In the genomic region with DNA sequence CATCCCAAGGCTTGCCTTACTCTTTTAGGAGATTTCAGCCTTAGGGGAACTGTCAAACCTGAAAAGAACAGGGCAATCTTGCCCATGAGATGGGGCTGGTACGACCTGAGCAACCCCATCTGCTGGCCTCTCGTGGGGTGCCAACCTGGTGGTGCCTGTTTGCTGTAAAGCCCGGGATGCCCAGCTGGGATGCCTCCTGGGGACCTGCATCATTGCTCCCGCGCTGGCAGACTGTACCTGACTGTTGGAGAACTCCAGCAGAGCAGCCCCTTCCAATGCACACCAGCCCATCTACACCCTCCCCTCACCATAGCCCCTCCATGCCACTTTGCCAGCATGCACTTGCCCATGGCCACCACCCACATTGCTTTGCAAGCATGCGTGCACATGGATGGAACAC, we compare ENCODE assay signal across 18 cellular contexts.
DNase-seq lines count a peak whose midpoint lies in the region; ATAC-seq and TF ChIP-seq lines count a peak whose summit lies in the region.
"Had no signal": no experiment of that assay in that cellular context is flagged by ENCODE, and none has a peak within 500 bp of the region (broad histone marks: within the 10 kb centered on the region; RNA-seq: fewer than 3 reads in every experiment).

No MANE protein-coding gene starts in this region.

- no peak overlapping the region for H3K23ac ChIP-seq in mesenchymal stem cell (ENCODE audit: low read length in 2 of 2)

- no peak overlapping the region for H2BK120ac ChIP-seq in mesenchymal stem cell (ENCODE audit: low read depth, low read length)

- H2AFZ ChIP-seq in mesenchymal stem cell (ENCODE audit: low read depth, low read length): no peak overlapping the region
- H2AFZ ChIP-seq: GM23338 had no signal

- H3K4me3 ChIP-seq in RWPE2 (ENCODE audit: severe bottlenecking) (no peak overlapping the region), mesenchymal stem cell (ENCODE audit: insufficient read depth in 1 of 2, low read depth in 1 of 2, low read length in 2 of 2) (no peak overlapping the region), upper lobe of right lung (no peak overlapping the region), coronary artery (no peak overlapping the region)
- H3K4me3 ChIP-seq: BLaER1 treated with 17β-estradiol and CSF1 and Interleukin-3, amounts not matched to agents 10 nM and 100 nM; GM12878; GM23338 had no signal

- H3K18ac ChIP-seq in mesenchymal stem cell (ENCODE audit: low read depth in 1 of 2, low read length in 2 of 2): no peak overlapping the region

- no peak overlapping the region for H2BK5ac ChIP-seq in mesenchymal stem cell (ENCODE audit: low read depth, low read length, poor library complexity, severe bottlenecking)

- no peaks in the 10 kb centered on the region for H3K79me1 ChIP-seq in mesenchymal stem cell (replicated peaks; ENCODE audit: low read length, poor library complexity, severe bottlenecking)

- TF ChIP-seq CTCF in RWPE2 (IDR thresholded peaks at IDR 0.05; ENCODE audit: poor library complexity, severe bottlenecking) (no peak), upper lobe of right lung (IDR thresholded peaks at IDR 0.05) (no peak), coronary artery (IDR thresholded peaks at IDR 0.05) (no peak)

- H2BK12ac ChIP-seq in mesenchymal stem cell (ENCODE audit: low read length in 2 of 2): no peak overlapping the region

- DNase-seq in 8988T (peak; percentile 11), RWPE2 (ENCODE audit: low spot score) (peak; percentile 59), mesenchymal stem cell (no peak), upper lobe of right lung (no peak), coronary artery (ENCODE audit: low spot score) (no peak), NCI-H1436 treated with DMSO at 0.1 percent for 48 hours (lab: John Stamatoyannopoulos, UW) (no peak), HPDE6-E6E7 (ENCODE audit: extremely low spot score) (no peak)
- DNase-seq: CD8-positive, alpha-beta memory T cell; COR-L47; DMS 273 treated with DMSO at 0.1 percent for 48 hours; DND-41; HFFc6; KG1 had no signal

- no peak for ATAC-seq in RWPE2 (ENCODE audit: low read depth)
- ATAC-seq in upper lobe of right lung: peak; percentile 34
- ATAC-seq: GM12878, GM23338, HCT116, HepG2 had no signal

- H3K27ac ChIP-seq in RWPE2 (ENCODE audit: poor library complexity, severe bottlenecking) (no peak overlapping the region), mesenchymal stem cell (ENCODE audit: low read length, poor library complexity, severe bottlenecking) (no peak overlapping the region), upper lobe of right lung (no peak overlapping the region), coronary artery (no peak overlapping the region)
- H3K27ac ChIP-seq: BLaER1 treated with 17β-estradiol and CSF1 and Interleukin-3, amounts not matched to agents 10 nM and 100 nM had no signal

- H3K14ac ChIP-seq in mesenchymal stem cell (ENCODE audit: low read length in 2 of 2): no peak overlapping the region

- H2BK15ac ChIP-seq in mesenchymal stem cell (ENCODE audit: low read depth, poor library complexity, severe bottlenecking): no peak overlapping the region

- intact Hi-C loops in upper lobe of right lung (cut with DNase I): no loop called here

- H4K8ac ChIP-seq in mesenchymal stem cell (ENCODE audit: low read length): no peak overlapping the region

- WGBS in mesenchymal stem cell: 91% methylated on average over 6 of the region's 6 CpGs

- no peak overlapping the region for H3K9ac ChIP-seq in mesenchymal stem cell (ENCODE audit: low read length)
- H3K9ac ChIP-seq: BLaER1 treated with 17β-estradiol and CSF1 and Interleukin-3, amounts not matched to agents 10 nM and 100 nM had no signal

- no peaks in the 10 kb centered on the region for H3K27me3 ChIP-seq in RWPE2 (ENCODE audit: insufficient read depth, poor library complexity, severe bottlenecking)
- H3K27me3 ChIP-seq in mesenchymal stem cell (ENCODE audit: control insufficient read depth in 1 of 2, insufficient read depth in 1 of 2, low read length in 2 of 2): no peaks in the 10 kb centered on the region
- no peaks in the 10 kb centered on the region for H3K27me3 ChIP-seq in upper lobe of right lung
- H3K27me3 ChIP-seq: BLaER1 treated with 17β-estradiol and CSF1 and Interleukin-3, amounts not matched to agents 10 nM and 100 nM had no signal

- H2AK5ac ChIP-seq in mesenchymal stem cell (ENCODE audit: low read length, severe bottlenecking): no peak overlapping the region

- no peak overlapping the region for H3K4me2 ChIP-seq in mesenchymal stem cell (ENCODE audit: low read length, poor library complexity, severe bottlenecking)
- H3K4me2 ChIP-seq: BLaER1 treated with 17β-estradiol and CSF1 and Interleukin-3, amounts not matched to agents 10 nM and 100 nM; GM23338 had no signal

- no peaks in the 10 kb centered on the region for H3K9me3 ChIP-seq in RWPE2 (ENCODE audit: severe bottlenecking)
- no peaks in the 10 kb centered on the region for H3K9me3 ChIP-seq in mesenchymal stem cell (ENCODE audit: control insufficient read depth, low read length)
- no peaks in the 10 kb centered on the region for H3K9me3 ChIP-seq in upper lobe of right lung

- no peaks in the 10 kb centered on the region for H3K4me1 ChIP-seq in RWPE2 (ENCODE audit: insufficient read depth, poor library complexity, severe bottlenecking)
- H3K4me1 ChIP-seq in mesenchymal stem cell (ENCODE audit: control insufficient read depth, insufficient read depth, low read depth, low read length): peaks cover 12% of the 10 kb centered on the region
- no peaks in the 10 kb centered on the region for H3K4me1 ChIP-seq in upper lobe of right lung

- peak overlapping the region; percentile 86 for H4K91ac ChIP-seq in mesenchymal stem cell (ENCODE audit: low read length)

- H3K36me3 ChIP-seq in RWPE2 (ENCODE audit: low read depth) (no peaks in the 10 kb centered on the region), mesenchymal stem cell (ENCODE audit: control insufficient read depth in 1 of 2, insufficient read depth in 2 of 2, low read depth in 1 of 2, low read length in 2 of 2) (no peaks in the 10 kb centered on the region), upper lobe of right lung (no peaks in the 10 kb centered on the region)
- H3K36me3 ChIP-seq: BLaER1 treated with 17β-estradiol and CSF1 and Interleukin-3, amounts not matched to agents 10 nM and 100 nM had no signal

- no peak overlapping the region for H3K4ac ChIP-seq in mesenchymal stem cell (ENCODE audit: low read depth in 1 of 2, low read length in 2 of 2)

Comparison
In these comparisons a context has a peak if more than half of its experiments do, and no peak if none do; other contexts are left out.
1. DNase-seq: peak in 8988T (single experiment) and RWPE2 (single experiment); none in mesenchymal stem cell (single experiment), upper lobe of right lung (single experiment), coronary artery (single experiment), NCI-H1436 treated with DMSO at 0.1 percent for 48 hours (single experiment) and HPDE6-E6E7 (single experiment).